Comparison of ENCODE assay signal across 19 cellular contexts in genomic region chr1:91053630-91054029, GRCh38. TPM values are rescaled to one million over a fixed set of nuclear protein-coding genes. Genes with fewer than 3 reads are reported as not detected.
DNase-seq lines count a peak whose midpoint lies in the region; ATAC-seq and TF ChIP-seq lines count a peak whose summit lies in the region.
"Had no signal": no experiment of that assay in that cellular context is flagged by ENCODE, and none has a peak within 500 bp of the region (broad histone marks: within the 10 kb centered on the region; RNA-seq: fewer than 3 reads in every experiment).

No MANE protein-coding gene starts in this region.

- TF ChIP-seq CTCF in HEK293 (tag by site-specific recombination; IDR thresholded peaks at IDR 0.05) (no peak), esophagus muscularis mucosa (IDR thresholded peaks at IDR 0.05) (no peak), coronary artery (IDR thresholded peaks at IDR 0.05) (no peak)

- H3K4me1 ChIP-seq in HEK293 (ENCODE audit: control insufficient read depth, insufficient read depth, low read length) (no peaks in the 10 kb centered on the region), esophagus muscularis mucosa (no peaks in the 10 kb centered on the region)
- H3K4me1 ChIP-seq: SJCRH30 had no signal

- WGBS in esophagus muscularis mucosa = 41% methylated on average over 2 of the region's 2 CpGs

- no peak for TF ChIP-seq POLR2A in esophagus muscularis mucosa (IDR thresholded peaks at IDR 0.05; ENCODE audit: low read depth)

- H3K36me3 ChIP-seq in HEK293 (ENCODE audit: control insufficient read depth in 2 of 2, insufficient read depth in 1 of 2, low read length in 2 of 2) = no peaks in the 10 kb centered on the region
- H3K36me3 ChIP-seq in esophagus muscularis mucosa = no peaks in the 10 kb centered on the region
- H3K36me3 ChIP-seq: SJCRH30 had no signal

- TF ChIP-seq EP300 in esophagus muscularis mucosa (IDR thresholded peaks at IDR 0.05) = no peak

- no peaks in the 10 kb centered on the region for H3K27me3 ChIP-seq in esophagus muscularis mucosa
- H3K27me3 ChIP-seq: SJCRH30 had no signal

- CTCF ChIA-PET in HEK293 (lab: Yijun Ruan, JAX) = interaction anchor here (0.6 kb wide), 1 partner anchor 19 kb away, joined by 4 read pairs; no protein-coding TSS in a partner anchor

- DNase-seq in NCI-H345 (lab: John Stamatoyannopoulos, UW) (peak; percentile 32), NCI-H345 treated with DMSO at 0.1 percent for 48 hours (lab: John Stamatoyannopoulos, UW; ENCODE audit: unreplicated experiment) (no peak), NCI-H2107 treated with DMSO at 0.1 percent for 48 hours (lab: John Stamatoyannopoulos, UW; ENCODE audit: unreplicated experiment) (peak; percentile 68), esophagus muscularis mucosa (ENCODE audit: extremely low spot score) (peak; percentile 75), coronary artery (ENCODE audit: low spot score) (no peak)
- DNase-seq: Calu3; CD4-positive, alpha-beta memory T cell; DMS79; H9; MV-4-11; NCI-H1694; NCI-H446 treated with DMSO at 0.1 percent for 48 hours; NCI-H82; SJCRH30 had no signal

- ATAC-seq in GM18907 (IDR thresholded peaks at IDR 0.05; ENCODE audit: unreplicated experiment) (no peak), HG03095 (IDR thresholded peaks at IDR 0.05; ENCODE audit: unreplicated experiment) (no peak)

- POLR2A ChIA-PET in HEK293 (lab: Yijun Ruan, JAX) = no interaction called here

- no peaks in the 10 kb centered on the region for H3K9me3 ChIP-seq in HEK293 (ENCODE audit: control insufficient read depth, insufficient read depth, low read depth, low read length)
- H3K9me3 ChIP-seq in esophagus muscularis mucosa = no peaks in the 10 kb centered on the region
- H3K9me3 ChIP-seq: SJCRH30 had no signal

- H3K27ac ChIP-seq in HEK293 (ENCODE audit: extremely low read depth, low read depth, low read length) (no peak overlapping the region), esophagus muscularis mucosa (replicated peaks in 1 of 4) (no peak overlapping the region), coronary artery (no peak overlapping the region)
- H3K27ac ChIP-seq: HL-60, KMS-11, SJCRH30 had no signal

- intact Hi-C loops in esophagus muscularis mucosa (cut with DNase I) = no loop called here

- H3K4me3 ChIP-seq in HEK293 (ENCODE audit: low read depth, low read length) = no peak overlapping the region
- H3K4me3 ChIP-seq in esophagus muscularis mucosa = no peak overlapping the region
- H3K4me3 ChIP-seq in coronary artery = no peak overlapping the region
- H3K4me3 ChIP-seq: SJCRH30 had no signal

TF ChIP-seq in HEK293, 187 proteins besides CTCF, POLR2A, EP300 and RAD21:
- TF ChIP-seq OVOL3 (tag by site-specific recombination; IDR thresholded peaks at IDR 0.05) = no peak
- TF ChIP-seq ZNF624 (tag by site-specific recombination; IDR thresholded peaks at IDR 0.05) = no peak
- TF ChIP-seq ZIC2 (tag by site-specific recombination; IDR thresholded peaks at IDR 0.05) = peak; percentile 86

RNA-seq across cellular contexts. Expression of gene ZNF644, which starts 31.8 kb away (rescaled TPM):
- total RNA-seq in esophagus muscularis mucosa = 10 to 100 TPM; 44.8 to 64.8 (median 45.2) TPM

Comparison
In these comparisons a context has a peak if more than half of its experiments do, and no peak if none do; other contexts are left out.
1. DNase-seq: peak in NCI-H345 (single experiment), NCI-H2107 treated with DMSO at 0.1 percent for 48 hours (single experiment) and esophagus muscularis mucosa (single experiment); none in NCI-H345 treated with DMSO at 0.1 percent for 48 hours (single experiment) and coronary artery (single experiment).